In genomic region chr13:26423634-26424033, GRCh38 we compare ENCODE assay signal across 1 cellular context.
TF ChIP-seq lines count a peak whose summit lies in the region.

No MANE protein-coding gene starts in this region.

TF ChIP-seq in SK-N-SH, 30 proteins besides CTCF, POLR2A, EP300 and RAD21 (continued from another document):
- TF ChIP-seq IRF3 (IDR thresholded peaks at IDR 0.05; ENCODE audit: low read depth, low read length) (no peak), MEF2A (IDR thresholded peaks at IDR 0.05; ENCODE audit: borderline replicate concordance, low read depth) (no peak), TCF12 (IDR thresholded peaks at IDR 0.05) (no peak), FOXM1 (IDR thresholded peaks at IDR 0.05; ENCODE audit: low read depth) (no peak), SIN3A (IDR thresholded peaks at IDR 0.05; ENCODE audit: borderline replicate concordance, low read depth, low read length) (no peak)
